22 cellular contexts compared by ENCODE assay signal in the genomic region with DNA sequence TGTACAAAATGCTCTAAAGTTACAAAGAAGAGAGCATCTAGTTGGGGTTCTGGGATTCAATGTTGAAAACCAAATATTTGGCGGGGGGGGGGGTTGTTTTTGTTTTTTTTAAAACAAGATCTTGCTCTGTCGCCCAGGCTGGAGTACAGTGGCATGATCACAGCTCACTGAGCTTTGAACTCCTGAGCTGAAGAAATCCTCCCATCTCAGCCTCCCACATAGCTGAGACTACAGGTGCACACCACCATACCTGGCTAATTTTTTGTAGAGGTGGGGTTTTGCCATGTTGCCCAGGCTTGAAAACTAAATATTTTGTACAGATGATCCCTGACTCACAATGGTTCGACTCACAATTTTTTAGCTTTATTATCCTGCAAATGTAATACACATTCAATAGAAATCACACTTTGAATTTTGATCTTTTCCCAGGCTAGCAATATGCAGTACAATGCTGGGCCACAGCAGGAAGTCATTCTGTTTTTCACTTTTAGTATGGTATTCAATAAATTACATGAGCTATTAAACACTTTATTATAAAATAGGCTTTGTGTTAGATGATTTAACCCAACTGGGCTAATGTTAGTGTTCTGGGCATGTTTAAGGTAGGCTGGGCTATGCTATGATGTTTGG.
"Had no signal": no experiment of that assay in that cellular context is flagged by ENCODE, and none has a peak within 500 bp of the region (broad histone marks: within the 10 kb centered on the region; RNA-seq: fewer than 3 reads in every experiment).

No MANE protein-coding gene starts in this region.

- FAIRE-seq: kidney had no signal

- H3K27ac ChIP-seq: colonic mucosa, epithelial cell of prostate, gastroesophageal sphincter, heart left ventricle, hepatocyte, left lung, neural progenitor cell, prostate gland, right atrium auricular region, sigmoid colon, spleen, thoracic aorta, tibial nerve, vagina had no signal

- H3K27me3 ChIP-seq: colonic mucosa, gastroesophageal sphincter, heart left ventricle, hepatocyte, left lung, neural progenitor cell, right atrium auricular region, sigmoid colon, spleen, tibial nerve, vagina had no signal

- H3K4me3 ChIP-seq: colonic mucosa, gastroesophageal sphincter, heart left ventricle, hepatocyte, left lung, neural progenitor cell, prostate gland, right atrium auricular region, sigmoid colon, spleen, thoracic aorta, tibial nerve, vagina had no signal

- H2AFZ ChIP-seq: hepatocyte, neural progenitor cell had no signal

- H3K9ac ChIP-seq: neural progenitor cell had no signal

- DNase-seq: colonic mucosa; effector CD8-positive, alpha-beta T cell; endodermal cell; foreskin fibroblast; heart left ventricle; kidney; left lung; mesenchymal stem cell; naive thymus-derived CD4-positive, alpha-beta T cell; sigmoid colon; spleen; stimulated activated naive B cell treated with anti-CD40 and anti-IgM and Interleukin-4, amounts not matched to agents 10 μg/mL and 1 μg/mL and 100 μg/mL, for 72 hours had no signal

- H3K4me1 ChIP-seq: colonic mucosa, prostate gland, vagina had no signal

- H3K4me2 ChIP-seq: hepatocyte, neural progenitor cell had no signal

- H3K36me3 ChIP-seq: colonic mucosa, gastroesophageal sphincter, heart left ventricle, left lung, neural progenitor cell, prostate gland, right atrium auricular region, sigmoid colon, spleen, thoracic aorta, tibial nerve, vagina had no signal

- ATAC-seq: esophagus mucosa; gastroesophageal sphincter; heart left ventricle; left lung; naive thymus-derived CD4-positive, alpha-beta T cell; stimulated activated naive B cell treated with anti-CD40 and anti-IgM and Interleukin-4, amounts not matched to agents 10 μg/mL and 1 μg/mL and 100 μg/mL, for 72 hours had no signal

- H3K9me3 ChIP-seq: colonic mucosa, gastroesophageal sphincter, heart left ventricle, left lung, prostate gland, right atrium auricular region, sigmoid colon, spleen, thoracic aorta, tibial nerve, vagina had no signal
